19 cellular contexts compared by ENCODE assay signal in genomic region chr5:50292735-50293394, GRCh38.
DNase-seq lines count a peak whose midpoint lies in the region; ATAC-seq, FAIRE-seq and TF ChIP-seq lines count a peak whose summit lies in the region.
"Had no signal": no experiment of that assay in that cellular context is flagged by ENCODE, and none has a peak within 500 bp of the region (broad histone marks: within the 10 kb centered on the region; RNA-seq: fewer than 3 reads in every experiment).

No MANE protein-coding gene starts in this region.

- no peak for TF ChIP-seq POLR2A in right lobe of liver (IDR thresholded peaks at IDR 0.05)
- no peak for TF ChIP-seq POLR2A in HepG2 (IDR thresholded peaks at IDR 0.05; ENCODE audit: insufficient read depth in 1 of 2, low read depth in 2 of 2, low read length in 2 of 2)

- no peak overlapping the region for H2AFZ ChIP-seq in HepG2 (ENCODE audit: low read length)
- H2AFZ ChIP-seq: GM23248 had no signal

- H3K36me3 ChIP-seq in right lobe of liver (no peaks in the 10 kb centered on the region), HepG2 (replicated peaks in 1 of 2; ENCODE audit: control insufficient read depth in 1 of 2, insufficient read depth in 2 of 2, low read length in 2 of 2) (no peaks in the 10 kb centered on the region), tibial artery (no peaks in the 10 kb centered on the region), small intestine (ENCODE audit: control insufficient read depth in 2 of 2, insufficient read depth in 2 of 2, low read length in 2 of 2) (no peaks in the 10 kb centered on the region)
- H3K36me3 ChIP-seq: HAP-1 had no signal

- no peaks in the 10 kb centered on the region for H4K20me1 ChIP-seq in HepG2 (ENCODE audit: insufficient read depth, low read length)

- H3K27me3 ChIP-seq in right lobe of liver: no peaks in the 10 kb centered on the region
- no peaks in the 10 kb centered on the region; a peak in 1 of 5 replicates for H3K27me3 ChIP-seq in HepG2 (ENCODE audit: control insufficient read depth in 1 of 2, insufficient read depth in 2 of 2, low read length in 2 of 2)
- no peaks in the 10 kb centered on the region for H3K27me3 ChIP-seq in tibial artery
- H3K27me3 ChIP-seq in small intestine (ENCODE audit: control insufficient read depth in 2 of 2, insufficient read depth in 2 of 2, low read length in 2 of 2): no peaks in the 10 kb centered on the region

- H3K4me2 ChIP-seq in HepG2 (ENCODE audit: low read depth, low read length): no peak overlapping the region

- no peaks in the 10 kb centered on the region for H3K36me3 Mint-ChIP-seq in glutamatergic neuron (ENCODE audit: unreplicated experiment)

- H3K4me3 Mint-ChIP-seq in glutamatergic neuron (ENCODE audit: unreplicated experiment): no peak overlapping the region
- H3K4me3 Mint-ChIP-seq: B cell; CD4-positive, CD25-positive, alpha-beta regulatory T cell; CD8-positive, alpha-beta memory T cell had no signal

- no TSS peak for BruUV-seq in HepG2 (replicated peaks; lab: Mats Ljungman, UMichigan)

- CTCF ChIA-PET in HepG2 (lab: Yijun Ruan, JAX; ENCODE audit: low intra/inter-chr PET ratio, low total read pairs): no interaction called here

- POLR2A ChIA-PET in HepG2 (lab: Yijun Ruan, JAX): no interaction called here

- TF ChIP-seq EP300 in HepG2 (IDR thresholded peaks at IDR 0.05; ENCODE audit: low read depth in 2 of 2, low read length in 2 of 2) (no peak), HepG2 (CRISPR knock-in tag; IDR thresholded peaks at IDR 0.05; ENCODE audit: borderline replicate concordance) (no peak)

- no peak overlapping the region for H3K27ac ChIP-seq in right lobe of liver
- H3K27ac ChIP-seq in HepG2 (ENCODE audit: extremely low read length, insufficient read depth, low read length): no peak overlapping the region
- H3K27ac ChIP-seq in tibial artery: no peak overlapping the region
- H3K27ac ChIP-seq in small intestine (ENCODE audit: low read depth in 1 of 2, low read length in 1 of 2): no peak overlapping the region
- H3K27ac ChIP-seq: GM23248 had no signal

- DNase-seq in right lobe of liver (peak in 2 of 3 donors; percentile 11 to 50), HepG2 (ENCODE audit: low spot score) (no peak), glutamatergic neuron (peak; percentile 9), posterior vena cava (ENCODE audit: low spot score) (peak; percentile 75), tibial artery (no peak), small intestine (no peak)
- DNase-seq: C1 segment of cervical spinal cord; CD4-positive, CD25-positive, alpha-beta regulatory T cell; CD8-positive, alpha-beta memory T cell; COR-L47; DMS 273 treated with DMSO at 0.1 percent for 48 hours; DMS53; DND-41; EL; GM23248 had no signal

- no peaks in the 10 kb centered on the region for H3K79me2 ChIP-seq in HepG2 (ENCODE audit: insufficient read depth, low read length)

- H3K9me3 Mint-ChIP-seq in glutamatergic neuron (ENCODE audit: unreplicated experiment): peaks cover 16% of the 10 kb centered on the region

- peaks cover 3% of the 10 kb centered on the region for H3K27me3 Mint-ChIP-seq in glutamatergic neuron (ENCODE audit: unreplicated experiment)

- in situ Hi-C loops in HepG2 (cut with HindIII; ENCODE audit: extremely low pct_ligation_motif_present, low pct_unique_long_range_greater_than_20kb): no loop called here

- FAIRE-seq in HepG2 (lab: Jason Lieb, UNC) (no peak), small intestine (lab: Jason Lieb, UNC) (no peak)
- FAIRE-seq: GM12878 had no signal

- no peak overlapping the region for H3K9ac ChIP-seq in HepG2 (ENCODE audit: insufficient read depth, low read depth, low read length)
- H3K9ac ChIP-seq: GM23248 had no signal

- intact Hi-C loops in right lobe of liver (cut with DNase I) (no loop called here), HepG2 (cut with micrococcal nuclease; ENCODE audit: unreplicated experiment) (no loop called here), posterior vena cava (cut with DNase I) (no loop called here), tibial artery (cut with DNase I; ENCODE audit: low total_unique reads) (no loop called here)

- no peak overlapping the region for H3K4me3 ChIP-seq in right lobe of liver
- H3K4me3 ChIP-seq in HepG2 (replicated peaks in 1 of 3; ENCODE audit: insufficient read depth in 1 of 3, low read depth in 2 of 3, low read length in 3 of 3): no peak overlapping the region
- H3K4me3 ChIP-seq in tibial artery: no peak overlapping the region
- no peak overlapping the region for H3K4me3 ChIP-seq in small intestine (ENCODE audit: low read depth in 1 of 2, low read length in 2 of 2)
- H3K4me3 ChIP-seq: GM12878, GM23248, HAP-1 had no signal

- H3K9me3 ChIP-seq in right lobe of liver: no peaks in the 10 kb centered on the region
- H3K9me3 ChIP-seq in HepG2 (ENCODE audit: low read length): peaks cover 53% of the 10 kb centered on the region
- H3K9me3 ChIP-seq in tibial artery: peaks cover 0 to 5% (median 3%) of the 10 kb centered on the region in 3 donors
- H3K9me3 ChIP-seq in small intestine (ENCODE audit: control insufficient read depth, low read depth): no peaks in the 10 kb centered on the region
- H3K9me3 ChIP-seq: HAP-1 had no signal

- H3K4me1 ChIP-seq in right lobe of liver (no peaks in the 10 kb centered on the region), HepG2 (ENCODE audit: insufficient read depth, low read length) (no peaks in the 10 kb centered on the region), tibial artery (no peaks in the 10 kb centered on the region), small intestine (ENCODE audit: control insufficient read depth in 2 of 2, insufficient read depth in 1 of 2, low read depth in 1 of 2, low read length in 1 of 2) (no peaks in the 10 kb centered on the region)
- H3K4me1 ChIP-seq: HAP-1 had no signal

- TF ChIP-seq RAD21 in HepG2 (CRISPR knock-in tag; IDR thresholded peaks at IDR 0.05): no peak

- TF ChIP-seq CTCF in right lobe of liver (IDR thresholded peaks at IDR 0.05): no peak
- TF ChIP-seq CTCF in HepG2 (CRISPR knock-in tag; IDR thresholded peaks at IDR 0.05): no peak
- TF ChIP-seq CTCF in glutamatergic neuron (IDR thresholded peaks at IDR 0.05; ENCODE audit: partially characterized antibody, unreplicated experiment): no peak
- TF ChIP-seq CTCF in tibial artery (IDR thresholded peaks at IDR 0.05): no peak

- 71% methylated on average over 2 of the region's 9 CpGs for WGBS in right lobe of liver (ENCODE audit: insufficient coverage, low coverage, low lambda C conversion rate, missing lambda C conversion rate)
- 15% methylated on average over 6 of the region's 9 CpGs for WGBS in HepG2 (ENCODE audit: low lambda C conversion rate)
- WGBS in small intestine, 3 donors: 68 to 87% (median 82%) methylated on average over 7 to 9 of the region's 9 CpGs

- no peak overlapping the region for H3K27ac Mint-ChIP-seq in glutamatergic neuron (ENCODE audit: unreplicated experiment)
- H3K27ac Mint-ChIP-seq: B cell; CD4-positive, CD25-positive, alpha-beta regulatory T cell; CD8-positive, alpha-beta memory T cell had no signal

- H3K4me1 Mint-ChIP-seq in glutamatergic neuron (ENCODE audit: low read depth, unreplicated experiment): no peaks in the 10 kb centered on the region
- H3K4me1 Mint-ChIP-seq: B cell; CD4-positive, CD25-positive, alpha-beta regulatory T cell had no signal

- ATAC-seq in right lobe of liver: no peak
- ATAC-seq in HepG2: no peak
- ATAC-seq in GM18519 (IDR thresholded peaks at IDR 0.05; ENCODE audit: low FRiP score, unreplicated experiment): no peak
- ATAC-seq: GM12878 had no signal

TF ChIP-seq in HepG2, 621 proteins besides CTCF, POLR2A, EP300 and RAD21:
- TF ChIP-seq PHF21A (CRISPR knock-in tag; IDR thresholded peaks at IDR 0.05): no peak

Comparison
In these comparisons a context has a peak if more than half of its experiments do, and no peak if none do; other contexts are left out.
1. DNase-seq: peak in right lobe of liver (2 of 3), glutamatergic neuron (single experiment) and posterior vena cava (single experiment); none in HepG2 (single experiment), tibial artery (0 of 2) and small intestine (single experiment).